1 cellular context compared by ENCODE assay signal in genomic region chr6:143863754-143864153, GRCh38.
TF ChIP-seq lines count a peak whose summit lies in the region.

No MANE protein-coding gene starts in this region.

TF ChIP-seq in IMR-90, 13 proteins besides CTCF, POLR2A, EP300 and RAD21:
- TF ChIP-seq RFX5 (IDR thresholded peaks at IDR 0.05; ENCODE audit: low read depth, low read length), result no peak
- no peak for TF ChIP-seq MAFK (IDR thresholded peaks at IDR 0.05; ENCODE audit: low read depth, low read length)
- no peak for TF ChIP-seq ELK1 (IDR thresholded peaks at IDR 0.05; ENCODE audit: borderline replicate concordance, low read depth, low read length)
- TF ChIP-seq RCOR1 (IDR thresholded peaks at IDR 0.05; ENCODE audit: insufficient replicate concordance, low read length), result no peak
- no peak for TF ChIP-seq MAZ (IDR thresholded peaks at IDR 0.05; ENCODE audit: borderline replicate concordance, low read depth, low read length)
- no peak for TF ChIP-seq MXI1 (IDR thresholded peaks at IDR 0.05; ENCODE audit: borderline replicate concordance, low read depth, low read length)
- TF ChIP-seq CEBPB (IDR thresholded peaks at IDR 0.05; ENCODE audit: low read depth, low read length), result no peak
- no peak for TF ChIP-seq SMC3 (IDR thresholded peaks at IDR 0.05; ENCODE audit: low read depth, low read length)
- TF ChIP-seq BHLHE40 (IDR thresholded peaks at IDR 0.05; ENCODE audit: low read depth, low read length), result no peak
